Comparison of ENCODE assay signal across 1 cellular context in genomic region chr2:203814661-203815540, GRCh38.
A peak's percentile ranks its signal among the peaks of the same experiment; 100 is the strongest.
TF ChIP-seq lines count a peak whose summit lies in the region.

No MANE protein-coding gene starts in this region.

TF ChIP-seq in GM12878, 131 proteins besides CTCF, POLR2A, EP300 and RAD21 (continued from another document):
- TF ChIP-seq SPI1 (IDR thresholded peaks at IDR 0.05; ENCODE audit: borderline replicate concordance, insufficient read depth, low read depth, low read length) (0 out of 2 replicates have a peak, but pooled peaks have one; percentile 25), POLR2AphosphoS2 (IDR thresholded peaks at IDR 0.05; ENCODE audit: low read depth, low read length) (no peak), MYC (IDR thresholded peaks at IDR 0.05; ENCODE audit: insufficient read depth, insufficient read length, insufficient replicate concordance, low read length, severe bottlenecking) (no peak), FOXM1 (IDR thresholded peaks at IDR 0.05; ENCODE audit: low read depth, low read length) (no peak), KDM1A (IDR thresholded peaks at IDR 0.05; ENCODE audit: borderline replicate concordance) (no peak), IKZF1 (conservative IDR thresholded peaks at IDR 0.05) (no peak), NKRF (conservative IDR thresholded peaks at IDR 0.05) (no peak), ZBED1 (IDR thresholded peaks at IDR 0.05; ENCODE audit: borderline replicate concordance) (no peak), CREB1 (IDR thresholded peaks at IDR 0.05; ENCODE audit: low read depth) (no peak), TBL1XR1 (IDR thresholded peaks at IDR 0.05; ENCODE audit: low read depth, low read length) (0 out of 2 replicates have a peak, but pooled peaks have one; percentile 19)
